Comparison of ENCODE assay signal across 8 cellular contexts in genomic region chr12:43338848-43339526, GRCh38.
DNase-seq lines count a peak whose midpoint lies in the region; ATAC-seq and TF ChIP-seq lines count a peak whose summit lies in the region.

No MANE protein-coding gene starts in this region.

- H3K4me3 ChIP-seq in kidney epithelial cell (ENCODE audit: low read depth, low read length), result no peak overlapping the region
- H3K4me3 ChIP-seq in suprapubic skin, result no peak overlapping the region

- no peaks in the 10 kb centered on the region for H3K4me1 Mint-ChIP-seq in stimulated activated naive CD8-positive, alpha-beta T cell treated with anti-CD3 and anti-CD28 coated beads, Interleukin-15, amount 100 ng/mL, for 72 hours

- peak; percentile 50 for DNase-seq in DMS153 (lab: John Stamatoyannopoulos, UW)
- DNase-seq in DMS153 treated with DMSO at 0.1 percent for 48 hours (lab: John Stamatoyannopoulos, UW; ENCODE audit: unreplicated experiment), result no peak
- DNase-seq in NCI-H1417 treated with DMSO at 0.1 percent for 48 hours (lab: John Stamatoyannopoulos, UW), result peak; percentile 69
- DNase-seq in astrocyte of the hippocampus (ENCODE audit: low read depth, low spot score), result peak; percentile 64
- peak; percentile 37 for DNase-seq in kidney epithelial cell (ENCODE audit: low read depth)
- DNase-seq in suprapubic skin (ENCODE audit: low spot score in 2 of 2), result no peak
- DNase-seq in stimulated activated naive CD8-positive, alpha-beta T cell treated with anti-CD3 and anti-CD28 coated beads, Interleukin-15, amount 100 ng/mL, for 72 hours, result no peak

- no peaks in the 10 kb centered on the region for H3K27me3 ChIP-seq in kidney epithelial cell (ENCODE audit: control insufficient read depth, insufficient read depth, low read length)
- H3K27me3 ChIP-seq in suprapubic skin, result no peaks in the 10 kb centered on the region

- TF ChIP-seq CTCF in kidney epithelial cell (IDR thresholded peaks at IDR 0.05; ENCODE audit: insufficient read depth, low read length, poor library complexity, severe bottlenecking), result peak; percentile 73
- TF ChIP-seq CTCF in suprapubic skin (IDR thresholded peaks at IDR 0.05), result peak in 1 of 2 donors; percentile 32

- TF ChIP-seq POLR2A in suprapubic skin (IDR thresholded peaks at IDR 0.05), result no peak

- H3K4me1 ChIP-seq in suprapubic skin, result peaks cover 7% of the 10 kb centered on the region

- H3K36me3 ChIP-seq in kidney epithelial cell (ENCODE audit: control insufficient read depth, insufficient read depth, low read length) (no peaks in the 10 kb centered on the region), suprapubic skin (no peaks in the 10 kb centered on the region)

- ATAC-seq in HG02852 (IDR thresholded peaks at IDR 0.05; ENCODE audit: unreplicated experiment), result peak; percentile 72
- no peak for ATAC-seq in stimulated activated naive CD8-positive, alpha-beta T cell treated with anti-CD3 and anti-CD28 coated beads, Interleukin-15, amount 100 ng/mL, for 72 hours

- no peak overlapping the region for H3K4me3 Mint-ChIP-seq in stimulated activated naive CD8-positive, alpha-beta T cell treated with anti-CD3 and anti-CD28 coated beads, Interleukin-15, amount 100 ng/mL, for 72 hours

- H3K9me3 Mint-ChIP-seq in stimulated activated naive CD8-positive, alpha-beta T cell treated with anti-CD3 and anti-CD28 coated beads, Interleukin-15, amount 100 ng/mL, for 72 hours, result peaks cover 2 to 8% of the 10 kb centered on the region in 2 donors

- H3K27ac ChIP-seq in suprapubic skin, result no peak overlapping the region

- no peaks in the 10 kb centered on the region for H3K27me3 Mint-ChIP-seq in stimulated activated naive CD8-positive, alpha-beta T cell treated with anti-CD3 and anti-CD28 coated beads, Interleukin-15, amount 100 ng/mL, for 72 hours

- TF ChIP-seq EP300 in suprapubic skin (IDR thresholded peaks at IDR 0.05), result no peak

- H3K9me3 ChIP-seq in suprapubic skin, result no peaks in the 10 kb centered on the region

- no peak overlapping the region for H3K27ac Mint-ChIP-seq in stimulated activated naive CD8-positive, alpha-beta T cell treated with anti-CD3 and anti-CD28 coated beads, Interleukin-15, amount 100 ng/mL, for 72 hours

Comparison
In these comparisons a context has a peak if more than half of its experiments do, and no peak if none do; other contexts are left out.
1. DNase-seq: peak in DMS153 (single experiment), NCI-H1417 treated with DMSO at 0.1 percent for 48 hours (single experiment), astrocyte of the hippocampus (single experiment) and kidney epithelial cell (single experiment); none in DMS153 treated with DMSO at 0.1 percent for 48 hours (single experiment), suprapubic skin (0 of 2) and stimulated activated naive CD8-positive, alpha-beta T cell treated with anti-CD3 and anti-CD28 coated beads, Interleukin-15, amount 100 ng/mL, for 72 hours (0 of 2).